Comparison of ENCODE assay signal across 7 cellular contexts in the genomic region with DNA sequence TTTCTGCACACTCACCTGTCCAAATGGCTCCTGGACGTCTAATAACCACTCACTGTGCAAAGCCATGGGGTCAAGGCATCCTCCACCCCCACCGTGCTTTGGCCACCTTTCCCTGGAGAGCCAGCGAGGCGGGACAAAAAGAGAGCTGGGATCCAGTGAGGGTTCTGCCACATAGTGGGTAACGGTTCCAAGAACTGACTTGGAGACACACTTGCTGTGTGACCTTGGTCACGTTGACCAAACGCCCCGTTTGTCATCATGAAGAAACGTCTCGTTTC.
"Had no signal": no experiment of that assay in that cellular context is flagged by ENCODE, and none has a peak within 500 bp of the region (broad histone marks: within the 10 kb centered on the region; RNA-seq: fewer than 3 reads in every experiment).

No MANE protein-coding gene starts in this region.

- H3K4me3 ChIP-seq: GM23338, K562 had no signal

- H3K27ac Mint-ChIP-seq: GM23338, H9 had no signal

- H2AFZ ChIP-seq: GM23338 had no signal

- ATAC-seq: K562 had no signal

- H3K4me2 ChIP-seq: GM23338 had no signal

- FAIRE-seq: H1, H54, K562 had no signal

- DNase-seq: H9, HCEC 1CT, IMR-90 had no signal

- H3K9me3 Mint-ChIP-seq: GM23338, H9 had no signal

- H3K4me3 Mint-ChIP-seq: GM23338, H9 had no signal
